ENCODE assay signal across 1 cellular context in genomic region chr4:147735413-147736301, GRCh38.
TF ChIP-seq lines count a peak whose summit lies in the region.

No MANE protein-coding gene starts in this region.

TF ChIP-seq in GM12878, 131 proteins besides CTCF, POLR2A, EP300 and RAD21 (continued from another document):
- TF ChIP-seq PKNOX1 (IDR thresholded peaks at IDR 0.05) (no peak), NR2F1 (conservative IDR thresholded peaks at IDR 0.05) (no peak), PML (IDR thresholded peaks at IDR 0.05; ENCODE audit: low read length) (no peak), MTA2 (IDR thresholded peaks at IDR 0.05; ENCODE audit: low read depth) (0 out of 2 replicates have a peak, but pooled peaks have one; percentile 66), SMARCA5 (IDR thresholded peaks at IDR 0.05) (no peak), CHD1 (IDR thresholded peaks at IDR 0.05; ENCODE audit: low read depth, low read length) (no peak), CBX5 (IDR thresholded peaks at IDR 0.05; ENCODE audit: low read depth) (0 out of 2 replicates have a peak, but pooled peaks have one; percentile 7), RCOR1 (conservative IDR thresholded peaks at IDR 0.05; ENCODE audit: low read depth, low read length) (no peak), MEF2B (IDR thresholded peaks at IDR 0.05; ENCODE audit: partially characterized antibody, poor library complexity, severe bottlenecking) (peak; percentile 15), DPF2 (IDR thresholded peaks at IDR 0.05) (peak; percentile 29; the same call in 1 of the 2 replicates), MTA3 (IDR thresholded peaks at IDR 0.05; ENCODE audit: borderline replicate concordance, low read length) (peak; percentile 56; the same call in 1 of the 2 replicates), ZBED1 (IDR thresholded peaks at IDR 0.05; ENCODE audit: borderline replicate concordance) (no peak), IRF4 (IDR thresholded peaks at IDR 0.05; ENCODE audit: low read depth, low read length) (0 out of 2 replicates have a peak, but pooled peaks have one; percentile 16), ZZZ3 (IDR thresholded peaks at IDR 0.05; ENCODE audit: control insufficient read depth, insufficient read length, low read depth) (no peak), JUNB (IDR thresholded peaks at IDR 0.05) (peak; percentile 84), HDGF (IDR thresholded peaks at IDR 0.05) (peak; percentile 25; the same call in 1 of the 2 replicates), RUNX3 (IDR thresholded peaks at IDR 0.05; ENCODE audit: low read length) (peak; percentile 45), FOXM1 (IDR thresholded peaks at IDR 0.05; ENCODE audit: low read depth, low read length) (peak; percentile 85; the same call in 1 of the 2 replicates), MEF2A (IDR thresholded peaks at IDR 0.05; ENCODE audit: insufficient read depth, low read depth, low read length) (peak; percentile 65), EGR1 (IDR thresholded peaks at IDR 0.05; ENCODE audit: borderline replicate concordance in 1 of 2, low read depth in 2 of 2, low read length in 2 of 2) (no peak), NFIC (IDR thresholded peaks at IDR 0.05; ENCODE audit: low read depth, low read length) (peak; percentile 90), HCFC1 (IDR thresholded peaks at IDR 0.05; ENCODE audit: low read length) (no peak), SUZ12 (IDR thresholded peaks at IDR 0.05; ENCODE audit: unreplicated experiment) (no peak), CREB1 (IDR thresholded peaks at IDR 0.05; ENCODE audit: low read depth) (no peak)
- TF ChIP-seq, protein P1, sequence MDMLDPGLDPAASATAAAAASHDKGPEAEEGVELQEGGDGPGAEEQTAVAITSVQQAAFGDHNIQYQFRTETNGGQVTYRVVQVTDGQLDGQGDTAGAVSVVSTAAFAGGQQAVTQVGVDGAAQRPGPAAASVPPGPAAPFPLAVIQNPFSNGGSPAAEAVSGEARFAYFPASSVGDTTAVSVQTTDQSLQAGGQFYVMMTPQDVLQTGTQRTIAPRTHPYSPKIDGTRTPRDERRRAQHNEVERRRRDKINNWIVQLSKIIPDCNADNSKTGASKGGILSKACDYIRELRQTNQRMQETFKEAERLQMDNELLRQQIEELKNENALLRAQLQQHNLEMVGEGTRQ (IDR thresholded peaks at IDR 0.05; ENCODE audit: borderline replicate concordance, low read depth, low read length), result no peak
- TF ChIP-seq, protein P2, sequence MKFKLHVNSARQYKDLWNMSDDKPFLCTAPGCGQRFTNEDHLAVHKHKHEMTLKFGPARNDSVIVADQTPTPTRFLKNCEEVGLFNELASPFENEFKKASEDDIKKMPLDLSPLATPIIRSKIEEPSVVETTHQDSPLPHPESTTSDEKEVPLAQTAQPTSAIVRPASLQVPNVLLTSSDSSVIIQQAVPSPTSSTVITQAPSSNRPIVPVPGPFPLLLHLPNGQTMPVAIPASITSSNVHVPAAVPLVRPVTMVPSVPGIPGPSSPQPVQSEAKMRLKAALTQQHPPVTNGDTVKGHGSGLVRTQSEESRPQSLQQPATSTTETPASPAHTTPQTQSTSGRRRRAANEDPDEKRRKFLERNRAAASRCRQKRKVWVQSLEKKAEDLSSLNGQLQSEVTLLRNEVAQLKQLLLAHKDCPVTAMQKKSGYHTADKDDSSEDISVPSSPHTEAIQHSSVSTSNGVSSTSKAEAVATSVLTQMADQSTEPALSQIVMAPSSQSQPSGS (IDR thresholded peaks at IDR 0.05; ENCODE audit: low read length), result peak; percentile 68; the same call in 1 of the 2 replicates
- TF ChIP-seq, protein P3, sequence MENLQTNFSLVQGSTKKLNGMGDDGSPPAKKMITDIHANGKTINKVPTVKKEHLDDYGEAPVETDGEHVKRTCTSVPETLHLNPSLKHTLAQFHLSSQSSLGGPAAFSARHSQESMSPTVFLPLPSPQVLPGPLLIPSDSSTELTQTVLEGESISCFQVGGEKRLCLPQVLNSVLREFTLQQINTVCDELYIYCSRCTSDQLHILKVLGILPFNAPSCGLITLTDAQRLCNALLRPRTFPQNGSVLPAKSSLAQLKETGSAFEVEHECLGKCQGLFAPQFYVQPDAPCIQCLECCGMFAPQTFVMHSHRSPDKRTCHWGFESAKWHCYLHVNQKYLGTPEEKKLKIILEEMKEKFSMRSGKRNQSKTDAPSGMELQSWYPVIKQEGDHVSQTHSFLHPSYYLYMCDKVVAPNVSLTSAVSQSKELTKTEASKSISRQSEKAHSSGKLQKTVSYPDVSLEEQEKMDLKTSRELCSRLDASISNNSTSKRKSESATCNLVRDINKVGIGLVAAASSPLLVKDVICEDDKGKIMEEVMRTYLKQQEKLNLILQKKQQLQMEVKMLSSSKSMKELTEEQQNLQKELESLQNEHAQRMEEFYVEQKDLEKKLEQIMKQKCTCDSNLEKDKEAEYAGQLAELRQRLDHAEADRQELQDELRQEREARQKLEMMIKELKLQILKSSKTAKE (IDR thresholded peaks at IDR 0.05; ENCODE audit: low read depth, poor library complexity, severe bottlenecking), result peak; percentile 67
- TF ChIP-seq, protein P4, sequence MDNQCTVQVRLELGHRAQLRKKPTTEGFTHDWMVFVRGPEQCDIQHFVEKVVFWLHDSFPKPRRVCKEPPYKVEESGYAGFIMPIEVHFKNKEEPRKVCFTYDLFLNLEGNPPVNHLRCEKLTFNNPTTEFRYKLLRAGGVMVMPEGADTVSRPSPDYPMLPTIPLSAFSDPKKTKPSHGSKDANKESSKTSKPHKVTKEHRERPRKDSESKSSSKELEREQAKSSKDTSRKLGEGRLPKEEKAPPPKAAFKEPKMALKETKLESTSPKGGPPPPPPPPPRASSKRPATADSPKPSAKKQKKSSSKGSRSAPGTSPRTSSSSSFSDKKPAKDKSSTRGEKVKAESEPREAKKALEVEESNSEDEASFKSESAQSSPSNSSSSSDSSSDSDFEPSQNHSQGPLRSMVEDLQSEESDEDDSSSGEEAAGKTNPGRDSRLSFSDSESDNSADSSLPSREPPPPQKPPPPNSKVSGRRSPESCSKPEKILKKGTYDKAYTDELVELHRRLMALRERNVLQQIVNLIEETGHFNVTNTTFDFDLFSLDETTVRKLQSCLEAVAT (IDR thresholded peaks at IDR 0.05), result no peak
